ENCODE assay signal across 18 cellular contexts in the genomic region with DNA sequence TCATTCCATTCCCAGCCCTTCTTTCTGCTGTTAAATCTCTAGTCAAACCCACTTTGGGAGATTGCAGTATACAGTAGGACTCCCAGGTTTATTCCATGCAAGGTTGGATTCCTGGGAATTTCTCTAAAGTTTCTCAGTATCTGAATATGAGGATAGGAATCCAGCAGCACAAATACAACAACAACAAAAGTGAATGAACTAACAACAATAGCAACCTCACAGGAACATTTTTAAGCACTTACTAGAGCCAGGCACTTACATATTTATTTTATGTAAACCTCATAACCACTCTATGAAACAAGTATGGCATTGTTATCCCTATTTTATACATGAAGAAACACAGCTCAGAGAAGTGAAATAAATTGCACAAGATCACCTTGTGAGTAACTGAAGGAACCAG. TPM values are rescaled to one million over a fixed set of nuclear protein-coding genes. Genes with fewer than 3 reads are reported as not detected.
"Had no signal": no experiment of that assay in that cellular context is flagged by ENCODE, and none has a peak within 500 bp of the region (broad histone marks: within the 10 kb centered on the region; RNA-seq: fewer than 3 reads in every experiment).

No MANE protein-coding gene starts in this region.

- H3K4me3 ChIP-seq: gastrocnemius medialis, heart left ventricle, mucosa of descending colon had no signal

- DNase-seq: activated CD4-positive, alpha-beta memory T cell treated with anti-CD3 and anti-CD28 coated beads for 36 hours; activated CD4-positive, alpha-beta T cell treated with anti-CD3 and anti-CD28 coated beads for 36 hours; activated CD8-positive, alpha-beta memory T cell treated with anti-CD3 and anti-CD28 coated beads, Interleukin-2, amount 10 ng/mL, durations not matched to agents 7 days and 5 days; activated T-cell treated with anti-CD3 and anti-CD28 coated beads, Interleukin-2, amount 50 U/mL, for 1 hour; amniotic stem cell; brain microvascular endothelial cell; effector CD8-positive, alpha-beta T cell; gastrocnemius medialis; heart left ventricle; immature natural killer cell; mucosa of descending colon; naive thymus-derived CD8-positive, alpha-beta T cell; retina; T-helper 17 cell had no signal

- H3K36me3 ChIP-seq: brain microvascular endothelial cell, gastrocnemius medialis, heart left ventricle had no signal

- ATAC-seq: activated CD4-positive, alpha-beta T cell treated with anti-CD3 and anti-CD28 coated beads for 36 hours; activated CD8-positive, alpha-beta memory T cell treated with anti-CD3 and anti-CD28 coated beads, Interleukin-2, amount 10 ng/mL, durations not matched to agents 7 days and 5 days; gastrocnemius medialis; heart left ventricle; left lobe of liver; mucosa of descending colon; naive thymus-derived CD8-positive, alpha-beta T cell; stimulated activated effector memory CD8-positive, alpha-beta T cell treated with anti-CD3 and anti-CD28 coated beads, Interleukin-12 subunit alpha, Interleukin-12 subunit beta, amount 100 ng/mL, for 72 hours; T-helper 17 cell had no signal

- H3K4me1 ChIP-seq: gastrocnemius medialis, heart left ventricle had no signal

- H3K27ac ChIP-seq: brain microvascular endothelial cell, gastrocnemius medialis, heart left ventricle had no signal

- H3K9me3 ChIP-seq: gastrocnemius medialis, heart left ventricle, mucosa of descending colon had no signal

- H3K27me3 ChIP-seq: brain microvascular endothelial cell, gastrocnemius medialis, heart left ventricle had no signal

RNA-seq across cellular contexts. Expression of a gene that starts 1.9 kb away (rescaled TPM):
- total RNA-seq: activated CD4-positive, alpha-beta memory T cell treated with anti-CD3 and anti-CD28 coated beads for 36 hours; activated CD4-positive, alpha-beta T cell treated with anti-CD3 and anti-CD28 coated beads for 36 hours; activated CD8-positive, alpha-beta memory T cell treated with anti-CD3 and anti-CD28 coated beads, Interleukin-2, amount 10 ng/mL, durations not matched to agents 7 days and 5 days; activated T-helper 2 cell treated with anti-CD3 and anti-CD28 coated beads, Interferon-gamma antibody, Interleukin-2, Interleukin-4, amounts not matched to agents 10 μg/mL and 5 μg/mL and 100 μg/mL, durations not matched to agents 14 hours and 24 hours and 36 hours; gastrocnemius medialis; mucosa of descending colon; naive thymus-derived CD8-positive, alpha-beta T cell; T-helper 17 cell had no signal
- polyA plus RNA-seq: fibroblast of lung; heart left ventricle; immature natural killer cell; naive thymus-derived CD8-positive, alpha-beta T cell had no signal
